In the genomic region with DNA sequence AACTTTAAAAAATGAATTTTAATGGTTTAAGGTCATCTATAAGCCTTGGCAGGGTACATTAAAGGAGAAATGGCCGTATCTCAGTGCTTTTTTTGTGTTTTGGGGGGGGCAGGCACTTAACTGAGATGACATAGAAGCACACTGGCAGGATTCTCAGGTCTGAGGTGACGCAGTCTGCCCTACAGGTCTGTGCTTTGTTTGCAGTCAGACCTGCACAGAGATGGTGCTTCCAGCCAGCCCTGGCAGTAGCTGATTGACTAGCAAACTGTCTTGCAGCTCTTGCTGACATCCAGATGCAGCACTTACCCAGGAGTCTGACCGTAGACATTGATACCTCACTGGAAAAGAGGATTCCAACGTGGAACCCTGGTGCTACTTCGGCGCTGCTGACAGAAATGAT, we compare ENCODE assay signal across 26 cellular contexts.
"Had no signal": no experiment of that assay in that cellular context is flagged by ENCODE, and none has a peak within 500 bp of the region (broad histone marks: within the 10 kb centered on the region; RNA-seq: fewer than 3 reads in every experiment).

No MANE protein-coding gene starts in this region.

- H3K36me3 Mint-ChIP-seq: natural killer cell treated with Interleukin-12 subunit alpha and Interleukin-12 subunit beta and Interleukin-15 and Interleukin-18, amount 100 ng/mL, for 72 hours had no signal

- ATAC-seq: mucosa of descending colon; naive thymus-derived CD4-positive, alpha-beta T cell; natural killer cell treated with Interleukin-12 subunit alpha and Interleukin-12 subunit beta and Interleukin-15 and Interleukin-18, amount 100 ng/mL, for 72 hours; pancreas; right cardiac atrium; sciatic nerve; stimulated activated naive B cell treated with anti-CD40 and anti-IgM and Interleukin-4, amounts not matched to agents 10 μg/mL and 1 μg/mL and 100 μg/mL, for 72 hours; stimulated activated naive CD8-positive, alpha-beta T cell treated with anti-CD3 and anti-CD28 coated beads, Interleukin-15, Interleukin-2, amounts not matched to agents 100 U/mL and 50 U/mL, for 24 hours; upper lobe of right lung had no signal

- H3K4me3 Mint-ChIP-seq: immature natural killer cell; naive thymus-derived CD4-positive, alpha-beta T cell; natural killer cell treated with Interleukin-12 subunit alpha and Interleukin-12 subunit beta and Interleukin-15 and Interleukin-18, amount 100 ng/mL, for 72 hours; stimulated activated naive B cell treated with anti-CD40 and anti-IgM and Interleukin-4, amounts not matched to agents 10 μg/mL and 1 μg/mL and 100 μg/mL, for 72 hours had no signal

- H3K4me1 ChIP-seq: left ventricle myocardium inferior, prostate gland, testis, upper lobe of right lung had no signal

- H3K36me3 ChIP-seq: left ventricle myocardium inferior, pancreas, prostate gland, stomach, tibial artery, upper lobe of right lung had no signal

- H3K4me1 Mint-ChIP-seq: immature natural killer cell had no signal

- H3K9me3 ChIP-seq: left ventricle myocardium inferior, mucosa of descending colon, pancreas, prostate gland, stomach, testis, tibial artery, upper lobe of right lung had no signal

- H3K27ac ChIP-seq: left ventricle myocardium inferior, pancreas, prostate gland, skin epidermis, stomach, testis, tibial artery, upper lobe of right lung had no signal

- H3K27me3 Mint-ChIP-seq: naive thymus-derived CD4-positive, alpha-beta T cell; natural killer cell treated with Interleukin-12 subunit alpha and Interleukin-12 subunit beta and Interleukin-15 and Interleukin-18, amount 100 ng/mL, for 72 hours; stimulated activated naive B cell treated with anti-CD40 and anti-IgM and Interleukin-4, amounts not matched to agents 10 μg/mL and 1 μg/mL and 100 μg/mL, for 72 hours had no signal

- H3K27ac Mint-ChIP-seq: immature natural killer cell; naive thymus-derived CD4-positive, alpha-beta T cell; natural killer cell treated with Interleukin-12 subunit alpha and Interleukin-12 subunit beta and Interleukin-15 and Interleukin-18, amount 100 ng/mL, for 72 hours; stimulated activated naive B cell treated with anti-CD40 and anti-IgM and Interleukin-4, amounts not matched to agents 10 μg/mL and 1 μg/mL and 100 μg/mL, for 72 hours had no signal

- DNase-seq: hippocampal formation; immature natural killer cell; left ventricle myocardium inferior; midbrain; mucosa of descending colon; naive thymus-derived CD4-positive, alpha-beta T cell; pancreas; posterior cingulate gyrus; retina; right cardiac atrium; stimulated activated CD4-positive, alpha-beta T cell treated with anti-CD3 and anti-CD28 coated beads, Interleukin-12 subunit alpha, Interleukin-12 subunit beta, amount 100 ng/mL, for 4 hours; stimulated activated CD4-positive, alpha-beta T cell treated with anti-CD3 and anti-CD28 coated beads, Interleukin-15, amount 100 ng/mL, for 24 hours; stimulated activated CD4-positive, alpha-beta T cell treated with anti-CD3 and anti-CD28 coated beads, Interleukin-2, amount 100 ng/mL, for 24 hours; stimulated activated CD4-positive, alpha-beta T cell treated with anti-CD3 and anti-CD28 coated beads, Interleukin-4, amount 100 ng/mL, for 1 hour; stimulated activated naive B cell treated with anti-CD40 and anti-IgM and Interleukin-4, amounts not matched to agents 10 μg/mL and 1 μg/mL and 100 μg/mL, for 72 hours; stimulated activated naive CD8-positive, alpha-beta T cell treated with anti-CD3 and anti-CD28 coated beads, Interleukin-15, Interleukin-2, amounts not matched to agents 100 U/mL and 50 U/mL, for 24 hours; stomach; testis; tibial artery; trophoblast cell; upper lobe of right lung had no signal

- H3K27me3 ChIP-seq: pancreas, stomach, testis, tibial artery, upper lobe of right lung had no signal

- H3K9me3 Mint-ChIP-seq: immature natural killer cell; naive thymus-derived CD4-positive, alpha-beta T cell; natural killer cell treated with Interleukin-12 subunit alpha and Interleukin-12 subunit beta and Interleukin-15 and Interleukin-18, amount 100 ng/mL, for 72 hours; stimulated activated naive B cell treated with anti-CD40 and anti-IgM and Interleukin-4, amounts not matched to agents 10 μg/mL and 1 μg/mL and 100 μg/mL, for 72 hours had no signal

- H3K4me3 ChIP-seq: left ventricle myocardium inferior, lung, mucosa of descending colon, pancreas, prostate gland, skin epidermis, stomach, testis, tibial artery, upper lobe of right lung had no signal
